Comparison of ENCODE assay signal across 17 cellular contexts in genomic region chr11:120183701-120184141, GRCh38. TPM values are rescaled to one million over a fixed set of nuclear protein-coding genes. Genes with fewer than 3 reads are reported as not detected.
DNase-seq lines count a peak whose midpoint lies in the region; ATAC-seq and TF ChIP-seq lines count a peak whose summit lies in the region.
"Had no signal": no experiment of that assay in that cellular context is flagged by ENCODE, and none has a peak within 500 bp of the region (broad histone marks: within the 10 kb centered on the region; RNA-seq: fewer than 3 reads in every experiment).

No MANE protein-coding gene starts in this region.

- POLR2A ChIA-PET in WTC11 (lab: Charles Lee) = no interaction called here

- no peak overlapping the region for H3K27ac Mint-ChIP-seq in WTC11

- H3K36me3 ChIP-seq in adipocyte (ENCODE audit: control insufficient read depth, insufficient read depth, low read length, severe bottlenecking) (no peaks in the 10 kb centered on the region), colonic mucosa (no peaks in the 10 kb centered on the region), mucosa of descending colon (ENCODE audit: low read depth) (no peaks in the 10 kb centered on the region), spleen (no peaks in the 10 kb centered on the region)
- H3K36me3 ChIP-seq: WERI-Rb-1 had no signal

- peaks cover 81% of the 10 kb centered on the region for H3K4me1 ChIP-seq in adipocyte (ENCODE audit: control insufficient read depth, insufficient read depth, low read length)
- peaks cover 19% of the 10 kb centered on the region for H3K4me1 ChIP-seq in colonic mucosa
- peaks cover 50% of the 10 kb centered on the region for H3K4me1 ChIP-seq in mucosa of descending colon (ENCODE audit: low read depth)
- peaks cover 0 to 71% (median 28%) of the 10 kb centered on the region in 6 donors for H3K4me1 ChIP-seq in spleen

- no peaks in the 10 kb centered on the region for H3K36me3 Mint-ChIP-seq in WTC11
- H3K36me3 Mint-ChIP-seq: activated naive CD4-positive, alpha-beta T cell treated with anti-CD3 and anti-CD28 coated beads, Interleukin-2, amount 50 U/mL, for 24 hours had no signal

- CTCF ChIA-PET in WTC11 (lab: Charles Lee) = interaction anchor here (1.0 to 5.7 kb wide), 2 partner anchors 11 to 53 kb away, joined by 3 to 109 read pairs; no protein-coding TSS in a partner anchor

- H3K9me3 Mint-ChIP-seq in WTC11 = no peaks in the 10 kb centered on the region
- H3K9me3 Mint-ChIP-seq: activated naive CD4-positive, alpha-beta T cell treated with anti-CD3 and anti-CD28 coated beads, Interleukin-2, amount 50 U/mL, for 24 hours had no signal

- H3K27ac ChIP-seq in colonic mucosa (peak overlapping the region; percentile 89), spleen (peak overlapping the region in 3 of 8 donors; percentile 64 to 75 (median 70))
- H3K27ac ChIP-seq: HL-60, WERI-Rb-1 had no signal

- H3K4me3 ChIP-seq in adipocyte (ENCODE audit: low read length) (no peak overlapping the region), colonic mucosa (no peak overlapping the region), mucosa of descending colon (no peak overlapping the region), spleen (peak overlapping the region in 1 of 8 donors; percentile 48)

- TF ChIP-seq POLR2A in spleen (IDR thresholded peaks at IDR 0.05) = no peak

- DNase-seq in adipocyte (ENCODE audit: low read depth) (no peak), colonic mucosa (peak; percentile 21), mucosa of descending colon (peak in 2 of 3 donors; percentile 16 to 31), spleen (peak; percentile 42), NK-92 (lab: John Stamatoyannopoulos, UW; ENCODE audit: unreplicated experiment) (no peak), medulla oblongata (ENCODE audit: extremely low spot score) (no peak), WTC11 (ENCODE audit: low spot score) (no peak)
- DNase-seq: KBM-7, mesendoderm, NCI-H1092, NCI-H774, occipital lobe, WERI-Rb-1 had no signal

- no peak overlapping the region for H3K4me3 Mint-ChIP-seq in WTC11
- H3K4me3 Mint-ChIP-seq: activated naive CD4-positive, alpha-beta T cell treated with anti-CD3 and anti-CD28 coated beads, Interleukin-2, amount 50 U/mL, for 24 hours had no signal

- 76 to 90% (median 88%) methylated on average over 7 of the region's 7 CpGs for WGBS in spleen, 5 donors

- H3K27me3 ChIP-seq in adipocyte (replicated peaks; ENCODE audit: control insufficient read depth, insufficient read depth, low read length) (no peaks in the 10 kb centered on the region), colonic mucosa (no peaks in the 10 kb centered on the region), spleen (replicated peaks in 1 of 7) (no peaks in the 10 kb centered on the region)

- peak overlapping the region; percentile 17 for H3K9ac ChIP-seq in adipocyte (ENCODE audit: low read length)
- peak overlapping the region in 1 of 2 donors; percentile 65 for H3K9ac ChIP-seq in colonic mucosa (ENCODE audit: low read depth in 2 of 2, low read length in 2 of 2)

- TF ChIP-seq CTCF in colonic mucosa (IDR thresholded peaks at IDR 0.05) (no peak), mucosa of descending colon (IDR thresholded peaks at IDR 0.05) (no peak), spleen (IDR thresholded peaks at IDR 0.05 in 8 of 11, conservative IDR thresholded peaks at IDR 0.05 in 3 of 11) (no peak), WTC11 (IDR thresholded peaks at IDR 0.05) (no peak)

- peaks cover 31% of the 10 kb centered on the region for H3K4me1 Mint-ChIP-seq in WTC11

- H3K27me3 Mint-ChIP-seq in WTC11 (ENCODE audit: low read depth) = peaks cover 61% of the 10 kb centered on the region
- H3K27me3 Mint-ChIP-seq: activated naive CD4-positive, alpha-beta T cell treated with anti-CD3 and anti-CD28 coated beads, Interleukin-2, amount 50 U/mL, for 24 hours had no signal

- ATAC-seq in mucosa of descending colon = no peak
- no peak for ATAC-seq in GM21447 (IDR thresholded peaks at IDR 0.05; ENCODE audit: unreplicated experiment)
- ATAC-seq in WTC11 = no peak

- H3K9me3 ChIP-seq in adipocyte (ENCODE audit: control insufficient read depth, low read length) (no peaks in the 10 kb centered on the region), colonic mucosa (no peaks in the 10 kb centered on the region), mucosa of descending colon (no peaks in the 10 kb centered on the region), spleen (no peaks in the 10 kb centered on the region)

- intact Hi-C loops in colonic mucosa (cut with DNase I) = no loop called here
- intact Hi-C loops in mucosa of descending colon (cut with DNase I, micrococcal nuclease) = loop anchor here in 1 of 2 donors (5.0 kb wide), 1 partner anchor 39 kb away; no protein-coding TSS in a partner anchor
- intact Hi-C loops in spleen (cut with DNase I; ENCODE audit: low total_unique reads) = no loop called here

TF ChIP-seq in WTC11, 78 proteins besides CTCF, POLR2A, EP300 and RAD21 (continues in another document):
- TF ChIP-seq USF1 (CRISPR knock-in tag; IDR thresholded peaks at IDR 0.05) = no peak
- no peak for TF ChIP-seq NFE2L1 (CRISPR knock-in tag; IDR thresholded peaks at IDR 0.05)
- no peak for TF ChIP-seq ZSCAN18 (CRISPR knock-in tag; IDR thresholded peaks at IDR 0.05)
- TF ChIP-seq AR (CRISPR knock-in tag; IDR thresholded peaks at IDR 0.05) = no peak
- TF ChIP-seq ZNF416 (CRISPR knock-in tag; IDR thresholded peaks at IDR 0.05) = no peak
- TF ChIP-seq MAX (CRISPR knock-in tag; IDR thresholded peaks at IDR 0.05) = no peak
- no peak for TF ChIP-seq SMAD3 (CRISPR knock-in tag; IDR thresholded peaks at IDR 0.05; ENCODE audit: borderline replicate concordance)

RNA-seq across cellular contexts. Expression of gene OAF, which starts 27.1 kb away (rescaled TPM):
- total RNA-seq in colonic mucosa = 100 to 1,000 TPM; 142 to 152 TPM
- total RNA-seq in mucosa of descending colon = 100 to 1,000 TPM in 2 of 3 donors, 10 to 100 TPM in 1; 96.4 to 217 (median 133) TPM
- total RNA-seq in spleen = 100 to 1,000 TPM in 1 of 7 donors, 10 to 100 TPM in 6; 28.3 to 148 (median 82.6) TPM
- 10 to 100 TPM; 10.6 to 44.1 (median 20.5) TPM for polyA plus RNA-seq in spleen
- total RNA-seq in WTC11 (2021) = 3.2 to 5.6 TPM (median 4.2 TPM) in 3 replicates

RNA-seq across cellular contexts. Expression of gene TRIM29, which starts 45.8 kb away (rescaled TPM):
- total RNA-seq in colonic mucosa (1 to 10 TPM; 3.4 to 4.0 TPM), mucosa of descending colon (1 to 10 TPM; 4.0 to 6.3 (median 5.4) TPM), spleen (1 to 10 TPM in 2 of 7 donors, under 1 TPM in 1, not detected in 4; 0.81 to 2.0 (median 1.2) TPM), WTC11 (2021) (0.11 to 0.39 TPM (median 0.27 TPM) in 3 replicates)
- polyA plus RNA-seq in spleen = under 1 TPM; 0.03 to 0.64 (median 0.20) TPM

RNA-seq across cellular contexts. Expression of gene POU2F3, which starts 56.2 kb away (rescaled TPM):
- total RNA-seq in colonic mucosa (1 to 10 TPM in 1 of 2 donors, under 1 TPM in 1; 0.77 to 1.5 TPM), mucosa of descending colon (1 to 10 TPM; 1.1 to 3.0 (median 2.2) TPM), spleen (under 1 TPM in 3 of 7 donors, not detected in 4; 0.22 to 0.27 (median 0.26) TPM), WTC11 (2021) (0.37 to 0.78 TPM (median 0.61 TPM) in 3 replicates)
- under 1 TPM; 0.04 to 0.16 (median 0.05) TPM for polyA plus RNA-seq in spleen
- total RNA-seq: bronchial epithelial cell, occipital lobe had no signal

Comparison
In these comparisons a context has a peak if more than half of its experiments do, and no peak if none do; other contexts are left out.
1. DNase-seq: peak in colonic mucosa (single experiment), mucosa of descending colon (2 of 3) and spleen (single experiment); none in adipocyte (single experiment), NK-92 (single experiment), medulla oblongata (single experiment) and WTC11 (single experiment).